In the genomic region with DNA sequence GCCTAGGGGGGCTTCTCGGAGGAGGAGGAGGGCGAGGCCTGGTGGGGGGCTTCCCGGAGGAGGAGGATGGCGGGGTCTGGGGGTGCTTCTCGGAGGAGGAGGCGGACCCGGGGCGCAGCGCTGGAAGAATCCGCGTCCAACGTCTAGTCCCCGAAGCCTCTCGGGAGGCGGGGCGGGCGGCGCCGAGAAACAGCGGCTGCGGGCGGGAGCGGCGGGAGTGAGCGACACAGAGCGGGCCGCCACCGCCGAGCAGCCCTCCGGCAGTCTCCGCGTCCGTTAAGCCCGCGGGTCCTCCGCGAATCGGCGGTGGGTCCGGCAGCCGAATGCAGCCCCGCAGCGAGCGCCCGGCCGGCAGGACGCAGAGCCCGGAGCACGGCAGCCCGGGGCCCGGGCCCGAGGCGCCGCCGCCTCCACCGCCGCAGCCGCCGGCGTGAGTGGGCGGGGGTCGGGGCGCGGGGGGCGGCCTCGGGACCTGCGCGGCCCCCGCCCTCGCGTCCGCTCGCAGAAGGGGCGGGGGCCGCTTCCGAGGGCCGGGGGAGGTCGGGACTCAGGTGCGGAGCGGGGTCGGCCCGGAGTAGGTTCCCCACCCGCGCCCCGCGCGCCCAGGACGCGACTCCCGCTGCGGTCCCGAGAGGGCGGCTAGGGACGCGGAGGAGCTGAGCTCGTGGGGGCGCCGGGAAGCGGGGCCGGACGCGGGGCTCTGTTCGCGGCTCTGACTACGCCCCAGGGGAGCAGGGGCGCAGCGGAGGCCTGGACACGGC, we compare ENCODE assay signal across 1 cellular context.
A peak's percentile ranks its signal among the peaks of the same experiment; 100 is the strongest.
TF ChIP-seq lines count a peak whose summit lies in the region.

A gene (plus strand): TSS at position 214 of the 761 bp plus-strand sequence. CDS start 110 bp downstream, at position 324.

TF ChIP-seq in HepG2, 621 proteins besides CTCF, POLR2A, EP300 and RAD21 (continued from another document):
- TF ChIP-seq, protein P1, sequence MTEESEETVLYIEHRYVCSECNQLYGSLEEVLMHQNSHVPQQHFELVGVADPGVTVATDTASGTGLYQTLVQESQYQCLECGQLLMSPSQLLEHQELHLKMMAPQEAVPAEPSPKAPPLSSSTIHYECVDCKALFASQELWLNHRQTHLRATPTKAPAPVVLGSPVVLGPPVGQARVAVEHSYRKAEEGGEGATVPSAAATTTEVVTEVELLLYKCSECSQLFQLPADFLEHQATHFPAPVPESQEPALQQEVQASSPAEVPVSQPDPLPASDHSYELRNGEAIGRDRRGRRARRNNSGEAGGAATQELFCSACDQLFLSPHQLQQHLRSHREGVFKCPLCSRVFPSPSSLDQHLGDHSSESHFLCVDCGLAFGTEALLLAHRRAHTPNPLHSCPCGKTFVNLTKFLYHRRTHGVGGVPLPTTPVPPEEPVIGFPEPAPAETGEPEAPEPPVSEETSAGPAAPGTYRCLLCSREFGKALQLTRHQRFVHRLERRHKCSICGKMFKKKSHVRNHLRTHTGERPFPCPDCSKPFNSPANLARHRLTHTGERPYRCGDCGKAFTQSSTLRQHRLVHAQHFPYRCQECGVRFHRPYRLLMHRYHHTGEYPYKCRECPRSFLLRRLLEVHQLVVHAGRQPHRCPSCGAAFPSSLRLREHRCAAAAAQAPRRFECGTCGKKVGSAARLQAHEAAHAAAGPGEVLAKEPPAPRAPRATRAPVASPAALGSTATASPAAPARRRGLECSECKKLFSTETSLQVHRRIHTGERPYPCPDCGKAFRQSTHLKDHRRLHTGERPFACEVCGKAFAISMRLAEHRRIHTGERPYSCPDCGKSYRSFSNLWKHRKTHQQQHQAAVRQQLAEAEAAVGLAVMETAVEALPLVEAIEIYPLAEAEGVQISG (CRISPR knock-in tag; IDR thresholded peaks at IDR 0.05) = peak; percentile 70; the same call in 1 of the 2 replicates
- TF ChIP-seq ZFP90 (CRISPR knock-in tag; IDR thresholded peaks at IDR 0.05; ENCODE audit: borderline replicate concordance) (no peak), CBX1 (IDR thresholded peaks at IDR 0.05; ENCODE audit: low read depth) (no peak), ZNF232 (CRISPR knock-in tag; IDR thresholded peaks at IDR 0.05; ENCODE audit: borderline replicate concordance) (no peak), ZNF12 (CRISPR knock-in tag; IDR thresholded peaks at IDR 0.05) (no peak), NR2F6 (IDR thresholded peaks at IDR 0.05) (no peak), NR2F6 (CRISPR knock-in tag; IDR thresholded peaks at IDR 0.05) (no peak), PHF5A (CRISPR knock-in tag; IDR thresholded peaks at IDR 0.05; ENCODE audit: low read depth, unreplicated experiment) (no peak), ZNF30 (CRISPR knock-in tag; IDR thresholded peaks at IDR 0.05) (no peak), ZC3H4 (CRISPR knock-in tag; IDR thresholded peaks at IDR 0.05; ENCODE audit: borderline replicate concordance) (no peak), CREB1 (IDR thresholded peaks at IDR 0.05) (no peak), CREB1 (CRISPR knock-in tag; IDR thresholded peaks at IDR 0.05) (no peak), CENPT (CRISPR knock-in tag; IDR thresholded peaks at IDR 0.05; ENCODE audit: low read depth) (no peak), TARDBP (CRISPR knock-in tag; IDR thresholded peaks at IDR 0.05) (no peak), ZNF367 (CRISPR knock-in tag; IDR thresholded peaks at IDR 0.05; ENCODE audit: borderline replicate concordance) (no peak), ZNF850 (CRISPR knock-in tag; conservative IDR thresholded peaks at IDR 0.05) (no peak), ZNF331 (CRISPR knock-in tag; IDR thresholded peaks at IDR 0.05) (no peak), ZNF678 (CRISPR knock-in tag; IDR thresholded peaks at IDR 0.05) (0 out of 2 replicates have a peak, but pooled peaks have one; percentile 44)
- TF ChIP-seq, protein P2, sequence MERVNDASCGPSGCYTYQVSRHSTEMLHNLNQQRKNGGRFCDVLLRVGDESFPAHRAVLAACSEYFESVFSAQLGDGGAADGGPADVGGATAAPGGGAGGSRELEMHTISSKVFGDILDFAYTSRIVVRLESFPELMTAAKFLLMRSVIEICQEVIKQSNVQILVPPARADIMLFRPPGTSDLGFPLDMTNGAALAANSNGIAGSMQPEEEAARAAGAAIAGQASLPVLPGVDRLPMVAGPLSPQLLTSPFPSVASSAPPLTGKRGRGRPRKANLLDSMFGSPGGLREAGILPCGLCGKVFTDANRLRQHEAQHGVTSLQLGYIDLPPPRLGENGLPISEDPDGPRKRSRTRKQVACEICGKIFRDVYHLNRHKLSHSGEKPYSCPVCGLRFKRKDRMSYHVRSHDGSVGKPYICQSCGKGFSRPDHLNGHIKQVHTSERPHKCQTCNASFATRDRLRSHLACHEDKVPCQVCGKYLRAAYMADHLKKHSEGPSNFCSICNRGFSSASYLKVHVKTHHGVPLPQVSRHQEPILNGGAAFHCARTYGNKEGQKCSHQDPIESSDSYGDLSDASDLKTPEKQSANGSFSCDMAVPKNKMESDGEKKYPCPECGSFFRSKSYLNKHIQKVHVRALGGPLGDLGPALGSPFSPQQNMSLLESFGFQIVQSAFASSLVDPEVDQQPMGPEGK (CRISPR knock-in tag; IDR thresholded peaks at IDR 0.05) = peak; percentile 53; the same call in 1 of the 2 replicates
- TF ChIP-seq, protein P3, sequence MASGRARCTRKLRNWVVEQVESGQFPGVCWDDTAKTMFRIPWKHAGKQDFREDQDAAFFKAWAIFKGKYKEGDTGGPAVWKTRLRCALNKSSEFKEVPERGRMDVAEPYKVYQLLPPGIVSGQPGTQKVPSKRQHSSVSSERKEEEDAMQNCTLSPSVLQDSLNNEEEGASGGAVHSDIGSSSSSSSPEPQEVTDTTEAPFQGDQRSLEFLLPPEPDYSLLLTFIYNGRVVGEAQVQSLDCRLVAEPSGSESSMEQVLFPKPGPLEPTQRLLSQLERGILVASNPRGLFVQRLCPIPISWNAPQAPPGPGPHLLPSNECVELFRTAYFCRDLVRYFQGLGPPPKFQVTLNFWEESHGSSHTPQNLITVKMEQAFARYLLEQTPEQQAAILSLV (CRISPR knock-in tag; IDR thresholded peaks at IDR 0.05; ENCODE audit: borderline replicate concordance) = no peak
- TF ChIP-seq, protein P4, sequence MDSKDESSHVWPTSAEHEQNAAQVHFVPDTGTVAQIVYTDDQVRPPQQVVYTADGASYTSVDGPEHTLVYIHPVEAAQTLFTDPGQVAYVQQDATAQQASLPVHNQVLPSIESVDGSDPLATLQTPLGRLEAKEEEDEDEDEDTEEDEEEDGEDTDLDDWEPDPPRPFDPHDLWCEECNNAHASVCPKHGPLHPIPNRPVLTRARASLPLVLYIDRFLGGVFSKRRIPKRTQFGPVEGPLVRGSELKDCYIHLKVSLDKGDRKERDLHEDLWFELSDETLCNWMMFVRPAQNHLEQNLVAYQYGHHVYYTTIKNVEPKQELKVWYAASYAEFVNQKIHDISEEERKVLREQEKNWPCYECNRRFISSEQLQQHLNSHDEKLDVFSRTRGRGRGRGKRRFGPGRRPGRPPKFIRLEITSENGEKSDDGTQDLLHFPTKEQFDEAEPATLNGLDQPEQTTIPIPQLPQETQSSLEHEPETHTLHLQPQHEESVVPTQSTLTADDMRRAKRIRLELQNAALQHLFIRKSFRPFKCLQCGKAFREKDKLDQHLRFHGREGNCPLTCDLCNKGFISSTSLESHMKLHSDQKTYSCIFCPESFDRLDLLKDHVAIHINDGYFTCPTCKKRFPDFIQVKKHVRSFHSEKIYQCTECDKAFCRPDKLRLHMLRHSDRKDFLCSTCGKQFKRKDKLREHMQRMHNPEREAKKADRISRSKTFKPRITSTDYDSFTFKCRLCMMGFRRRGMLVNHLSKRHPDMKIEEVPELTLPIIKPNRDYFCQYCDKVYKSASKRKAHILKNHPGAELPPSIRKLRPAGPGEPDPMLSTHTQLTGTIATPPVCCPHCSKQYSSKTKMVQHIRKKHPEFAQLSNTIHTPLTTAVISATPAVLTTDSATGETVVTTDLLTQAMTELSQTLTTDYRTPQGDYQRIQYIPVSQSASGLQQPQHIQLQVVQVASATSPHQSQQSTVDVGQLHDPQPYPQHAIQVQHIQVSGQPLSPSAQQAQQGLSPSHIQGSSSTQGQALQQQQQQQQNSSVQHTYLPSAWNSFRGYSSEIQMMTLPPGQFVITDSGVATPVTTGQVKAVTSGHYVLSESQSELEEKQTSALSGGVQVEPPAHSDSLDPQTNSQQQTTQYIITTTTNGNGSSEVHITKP (CRISPR knock-in tag; IDR thresholded peaks at IDR 0.05; ENCODE audit: low read depth) = no peak
- TF ChIP-seq, protein P5, sequence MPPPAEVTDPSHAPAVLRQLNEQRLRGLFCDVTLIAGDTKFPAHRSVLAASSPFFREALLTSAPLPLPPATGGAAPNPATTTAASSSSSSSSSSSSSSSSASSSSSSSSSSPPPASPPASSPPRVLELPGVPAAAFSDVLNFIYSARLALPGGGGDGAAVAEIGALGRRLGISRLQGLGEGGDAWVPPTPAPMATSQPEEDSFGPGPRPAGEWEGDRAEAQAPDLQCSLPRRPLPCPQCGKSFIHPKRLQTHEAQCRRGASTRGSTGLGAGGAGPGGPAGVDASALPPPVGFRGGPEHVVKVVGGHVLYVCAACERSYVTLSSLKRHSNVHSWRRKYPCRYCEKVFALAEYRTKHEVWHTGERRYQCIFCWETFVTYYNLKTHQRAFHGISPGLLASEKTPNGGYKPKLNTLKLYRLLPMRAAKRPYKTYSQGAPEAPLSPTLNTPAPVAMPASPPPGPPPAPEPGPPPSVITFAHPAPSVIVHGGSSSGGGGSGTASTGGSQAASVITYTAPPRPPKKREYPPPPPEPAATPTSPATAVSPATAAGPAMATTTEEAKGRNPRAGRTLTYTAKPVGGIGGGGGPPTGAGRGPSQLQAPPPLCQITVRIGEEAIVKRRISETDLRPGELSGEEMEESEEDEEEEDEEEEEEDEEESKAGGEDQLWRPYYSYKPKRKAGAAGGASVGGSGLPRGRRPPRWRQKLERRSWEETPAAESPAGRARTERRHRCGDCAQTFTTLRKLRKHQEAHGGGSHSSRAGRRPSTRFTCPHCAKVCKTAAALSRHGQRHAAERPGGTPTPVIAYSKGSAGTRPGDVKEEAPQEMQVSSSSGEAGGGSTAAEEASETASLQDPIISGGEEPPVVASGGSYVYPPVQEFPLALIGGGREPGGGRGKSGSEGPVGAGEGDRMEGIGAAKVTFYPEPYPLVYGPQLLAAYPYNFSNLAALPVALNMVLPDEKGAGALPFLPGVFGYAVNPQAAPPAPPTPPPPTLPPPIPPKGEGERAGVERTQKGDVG (CRISPR knock-in tag; IDR thresholded peaks at IDR 0.05; ENCODE audit: borderline replicate concordance) = no peak
- TF ChIP-seq, protein P6, sequence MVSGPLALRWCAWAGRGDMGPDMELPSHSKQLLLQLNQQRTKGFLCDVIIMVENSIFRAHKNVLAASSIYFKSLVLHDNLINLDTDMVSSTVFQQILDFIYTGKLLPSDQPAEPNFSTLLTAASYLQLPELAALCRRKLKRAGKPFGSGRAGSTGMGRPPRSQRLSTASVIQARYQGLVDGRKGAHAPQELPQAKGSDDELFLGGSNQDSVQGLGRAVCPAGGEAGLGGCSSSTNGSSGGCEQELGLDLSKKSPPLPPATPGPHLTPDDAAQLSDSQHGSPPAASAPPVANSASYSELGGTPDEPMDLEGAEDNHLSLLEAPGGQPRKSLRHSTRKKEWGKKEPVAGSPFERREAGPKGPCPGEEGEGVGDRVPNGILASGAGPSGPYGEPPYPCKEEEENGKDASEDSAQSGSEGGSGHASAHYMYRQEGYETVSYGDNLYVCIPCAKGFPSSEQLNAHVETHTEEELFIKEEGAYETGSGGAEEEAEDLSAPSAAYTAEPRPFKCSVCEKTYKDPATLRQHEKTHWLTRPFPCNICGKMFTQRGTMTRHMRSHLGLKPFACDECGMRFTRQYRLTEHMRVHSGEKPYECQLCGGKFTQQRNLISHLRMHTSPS (CRISPR knock-in tag; IDR thresholded peaks at IDR 0.05; ENCODE audit: low read depth) = no peak
